Comparison of ENCODE assay signal across 22 cellular contexts in genomic region chr2:66252002-66252545, GRCh38.
"Had no signal": no experiment of that assay in that cellular context is flagged by ENCODE, and none has a peak within 500 bp of the region (broad histone marks: within the 10 kb centered on the region; RNA-seq: fewer than 3 reads in every experiment).

No MANE protein-coding gene starts in this region.

- H3K27ac ChIP-seq: body of pancreas, cardiac muscle cell, epithelial cell of prostate, heart right ventricle, lower lobe of right lung, transverse colon, uterus, WERI-Rb-1 had no signal

- H3K9me3 Mint-ChIP-seq: neural crest cell had no signal

- H3K36me3 Mint-ChIP-seq: activated naive CD4-positive, alpha-beta T cell treated with anti-CD3 and anti-CD28 coated beads, Interleukin-2, amount 50 U/mL, for 24 hours; naive B cell; stimulated activated effector memory CD8-positive, alpha-beta T cell treated with anti-CD3 and anti-CD28 coated beads, Interleukin-12 subunit alpha, Interleukin-12 subunit beta, amount 100 ng/mL, for 72 hours had no signal

- H3K4me1 Mint-ChIP-seq: activated naive CD4-positive, alpha-beta T cell treated with anti-CD3 and anti-CD28 coated beads, Interleukin-2, amount 50 U/mL, for 24 hours; naive B cell; neural crest cell; stimulated activated effector memory CD8-positive, alpha-beta T cell treated with anti-CD3 and anti-CD28 coated beads, Interleukin-12 subunit alpha, Interleukin-12 subunit beta, amount 100 ng/mL, for 72 hours had no signal

- H3K27ac Mint-ChIP-seq: activated naive CD4-positive, alpha-beta T cell treated with anti-CD3 and anti-CD28 coated beads, Interleukin-2, amount 50 U/mL, for 24 hours; naive B cell; stimulated activated effector memory CD8-positive, alpha-beta T cell treated with anti-CD3 and anti-CD28 coated beads, Interleukin-12 subunit alpha, Interleukin-12 subunit beta, amount 100 ng/mL, for 72 hours had no signal

- H3K4me3 Mint-ChIP-seq: activated naive CD4-positive, alpha-beta T cell treated with anti-CD3 and anti-CD28 coated beads, Interleukin-2, amount 50 U/mL, for 24 hours; naive B cell; neural crest cell; stimulated activated effector memory CD8-positive, alpha-beta T cell treated with anti-CD3 and anti-CD28 coated beads, Interleukin-12 subunit alpha, Interleukin-12 subunit beta, amount 100 ng/mL, for 72 hours had no signal

- H3K36me3 ChIP-seq: cardiac muscle cell, heart right ventricle, lower lobe of right lung, transverse colon, uterus, WERI-Rb-1 had no signal

- H3K9me3 ChIP-seq: body of pancreas, heart right ventricle, lower lobe of right lung, transverse colon, uterus had no signal

- H3K4me1 ChIP-seq: body of pancreas, heart right ventricle, lower lobe of right lung, transverse colon, uterus had no signal

- H3K4me3 ChIP-seq: body of pancreas, cardiac muscle cell, heart right ventricle, lower lobe of right lung, transverse colon, uterus had no signal

- DNase-seq: activated CD4-positive, alpha-beta T cell treated with anti-CD3 and anti-CD28 coated beads for 1 hour; activated gamma-delta T cell treated with Interleukin-2 at 50 U/mL for 16 hours; activated T-cell treated with anti-CD3 and anti-CD28 coated beads, Interleukin-2, amount 50 U/mL, for 1 hour; anterior cingulate cortex; body of pancreas; cortex of kidney; heart right ventricle; islet precursor cell; left colon; lower lobe of right lung; naive B cell; posterior cingulate gyrus; small intestine; stimulated activated CD4-positive, alpha-beta T cell treated with anti-CD3 and anti-CD28 coated beads, Interleukin-2, amount 100 ng/mL, for 24 hours; transverse colon; uterus; WERI-Rb-1 had no signal

- H3K27me3 ChIP-seq: body of pancreas, cardiac muscle cell, transverse colon, uterus had no signal
